Comparison of ENCODE assay signal across 28 cellular contexts in the genomic region with DNA sequence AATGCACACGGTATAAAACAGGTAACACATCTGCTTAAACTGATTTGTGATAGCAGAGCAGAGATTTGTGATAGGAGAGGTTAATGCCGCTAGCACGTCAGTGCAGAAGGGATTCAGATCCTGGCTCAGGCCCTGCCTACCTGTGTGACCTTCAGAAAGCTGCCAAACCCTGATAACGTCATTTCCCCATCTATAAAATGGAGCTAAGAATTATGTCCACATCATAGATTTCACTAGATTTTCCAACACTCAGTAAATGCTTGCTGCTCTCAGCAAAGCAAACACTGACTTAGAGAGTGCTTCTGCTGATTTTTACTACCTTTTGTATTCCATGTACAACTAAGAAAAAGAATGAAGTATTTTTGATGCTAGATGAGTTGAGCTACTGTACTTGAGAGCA.
DNase-seq lines count a peak whose midpoint lies in the region; ATAC-seq, FAIRE-seq and TF ChIP-seq lines count a peak whose summit lies in the region.
"Had no signal": no experiment of that assay in that cellular context is flagged by ENCODE, and none has a peak within 500 bp of the region (broad histone marks: within the 10 kb centered on the region; RNA-seq: fewer than 3 reads in every experiment).

No MANE protein-coding gene starts in this region.

- FAIRE-seq in HTR-8/SVneo (lab: Jason Lieb, UNC): peak; percentile 31
- FAIRE-seq: A549, GM12878, H1 had no signal

- H3K27me3 Mint-ChIP-seq in mesothelial cell of epicardium (ENCODE audit: low read depth): no peaks in the 10 kb centered on the region
- no peaks in the 10 kb centered on the region for H3K27me3 Mint-ChIP-seq in CD8-positive, alpha-beta memory T cell
- H3K27me3 Mint-ChIP-seq: CD4-positive, alpha-beta T cell had no signal

- CTCF ChIA-PET in CD8-positive, alpha-beta memory T cell (lab: Charles Lee): no interaction called here

- peaks cover 19% of the 10 kb centered on the region for H3K36me3 Mint-ChIP-seq in mesothelial cell of epicardium
- peaks cover 14 to 15% of the 10 kb centered on the region in 2 donors for H3K36me3 Mint-ChIP-seq in activated naive CD4-positive, alpha-beta T cell treated with anti-CD3 and anti-CD28 coated beads, Interleukin-2, amount 50 U/mL, for 72 hours
- peaks cover 31 to 44% (median 33%) of the 10 kb centered on the region in 3 donors for H3K36me3 Mint-ChIP-seq in CD8-positive, alpha-beta memory T cell

- no peaks in the 10 kb centered on the region for H3K36me3 ChIP-seq in colonic mucosa
- no peaks in the 10 kb centered on the region for H3K36me3 ChIP-seq in thyroid gland
- no peaks in the 10 kb centered on the region for H3K36me3 ChIP-seq in CD8-positive, alpha-beta memory T cell (ENCODE audit: insufficient read depth, low read length)

- DNase-seq in HTR-8/SVneo (ENCODE audit: insufficient read length, low spot score) (no peak), colonic mucosa (peak; percentile 62), mesothelial cell of epicardium (ENCODE audit: low spot score in 2 of 2, unreplicated experiment in 2 of 2) (no peak), thyroid gland (peak; percentile 8 to 19)
- no peak for DNase-seq in activated naive CD4-positive, alpha-beta T cell treated with anti-CD3 and anti-CD28 coated beads, Interleukin-2, amount 50 U/mL, for 72 hours (ENCODE audit: low spot score in 2 of 2)
- no peak for DNase-seq in CD8-positive, alpha-beta memory T cell
- DNase-seq: AML-193; Caco-2; CD4-positive, alpha-beta T cell; EL; GDM1; HCEC 1CT; KBM-7; MV-4-11; NCI-H1105; NCI-H1436 treated with DMSO at 0.1 percent for 48 hours; NCI-H187 treated with DMSO at 0.1 percent for 48 hours; NCI-H2171 treated with DMSO at 0.1 percent for 48 hours; NCI-H524; NCI-H748 treated with DMSO at 0.1 percent for 48 hours; NK-92 treated with Interleukin-12 subunit alpha and Interleukin-12 subunit beta, amount 100 ng/mL, for 24 hours; RPMI8226; SHP77 had no signal

- H3K4me3 Mint-ChIP-seq in mesothelial cell of epicardium: no peak overlapping the region
- H3K4me3 Mint-ChIP-seq in CD8-positive, alpha-beta memory T cell: no peak overlapping the region
- H3K4me3 Mint-ChIP-seq: CD4-positive, alpha-beta T cell had no signal

- ATAC-seq in activated naive CD4-positive, alpha-beta T cell treated with anti-CD3 and anti-CD28 coated beads, Interleukin-2, amount 50 U/mL, for 72 hours: no peak
- no peak for ATAC-seq in HG02884 (IDR thresholded peaks at IDR 0.05; ENCODE audit: unreplicated experiment)
- ATAC-seq: A549, GM12878 had no signal

- no peaks in the 10 kb centered on the region for H3K9me3 Mint-ChIP-seq in mesothelial cell of epicardium
- no peaks in the 10 kb centered on the region for H3K9me3 Mint-ChIP-seq in activated naive CD4-positive, alpha-beta T cell treated with anti-CD3 and anti-CD28 coated beads, Interleukin-2, amount 50 U/mL, for 72 hours
- no peaks in the 10 kb centered on the region for H3K9me3 Mint-ChIP-seq in CD8-positive, alpha-beta memory T cell
- H3K9me3 Mint-ChIP-seq: CD4-positive, alpha-beta T cell had no signal

- H3K27me3 ChIP-seq in colonic mucosa (no peaks in the 10 kb centered on the region), thyroid gland (no peaks in the 10 kb centered on the region)
- no peaks in the 10 kb centered on the region for H3K27me3 ChIP-seq in CD8-positive, alpha-beta memory T cell (ENCODE audit: insufficient read depth, low read length, poor library complexity, severe bottlenecking)
- H3K27me3 ChIP-seq: BLaER1 treated with 17β-estradiol and CSF1 and Interleukin-3, amounts not matched to agents 10 nM and 100 nM had no signal

- peaks cover 10% of the 10 kb centered on the region for H3K4me1 Mint-ChIP-seq in mesothelial cell of epicardium
- H3K4me1 Mint-ChIP-seq in CD8-positive, alpha-beta memory T cell: peaks cover 7 to 18% (median 8%) of the 10 kb centered on the region in 3 donors

- H3K9me3 ChIP-seq in colonic mucosa: no peaks in the 10 kb centered on the region
- no peaks in the 10 kb centered on the region for H3K9me3 ChIP-seq in thyroid gland
- no peaks in the 10 kb centered on the region for H3K9me3 ChIP-seq in CD8-positive, alpha-beta memory T cell (ENCODE audit: low read length)
- H3K9me3 ChIP-seq: A549; BLaER1 treated with 17β-estradiol and CSF1 and Interleukin-3, amounts not matched to agents 10 nM and 100 nM; Caco-2 had no signal

- H3K9ac ChIP-seq in colonic mucosa (ENCODE audit: low read depth in 2 of 2, low read length in 2 of 2): no peak overlapping the region
- H3K9ac ChIP-seq: BLaER1 treated with 17β-estradiol and CSF1 and Interleukin-3, amounts not matched to agents 10 nM and 100 nM had no signal

- no peak for TF ChIP-seq CTCF in colonic mucosa (IDR thresholded peaks at IDR 0.05)
- TF ChIP-seq CTCF in mesothelial cell of epicardium (IDR thresholded peaks at IDR 0.05; ENCODE audit: unreplicated experiment): no peak
- no peak for TF ChIP-seq CTCF in thyroid gland (IDR thresholded peaks at IDR 0.05)

- POLR2A ChIA-PET in CD8-positive, alpha-beta memory T cell (lab: Charles Lee): no interaction called here

- H3K4me1 ChIP-seq in colonic mucosa (no peaks in the 10 kb centered on the region), thyroid gland (no peaks in the 10 kb centered on the region)
- no peaks in the 10 kb centered on the region for H3K4me1 ChIP-seq in CD8-positive, alpha-beta memory T cell (ENCODE audit: insufficient read depth, low read length)
- H3K4me1 ChIP-seq: A549, Caco-2 had no signal

- peak overlapping the region; percentile 7 for H3K27ac ChIP-seq in colonic mucosa
- peak overlapping the region; percentile 7 to 77 (median 48) for H3K27ac ChIP-seq in thyroid gland
- H3K27ac ChIP-seq in CD8-positive, alpha-beta memory T cell (ENCODE audit: low read depth, low read length): no peak overlapping the region
- H3K27ac ChIP-seq: A549; BLaER1 treated with 17β-estradiol and CSF1 and Interleukin-3, amounts not matched to agents 10 nM and 100 nM had no signal

- H3K27ac Mint-ChIP-seq in mesothelial cell of epicardium: peak overlapping the region; percentile 39
- no peak overlapping the region for H3K27ac Mint-ChIP-seq in activated naive CD4-positive, alpha-beta T cell treated with anti-CD3 and anti-CD28 coated beads, Interleukin-2, amount 50 U/mL, for 72 hours
- H3K27ac Mint-ChIP-seq in CD8-positive, alpha-beta memory T cell: no peak overlapping the region
- H3K27ac Mint-ChIP-seq: CD4-positive, alpha-beta T cell had no signal

- intact Hi-C loops in colonic mucosa (cut with DNase I): no loop called here
- intact Hi-C loops in thyroid gland (cut with DNase I): no loop called here

- TF ChIP-seq POLR2A in thyroid gland (IDR thresholded peaks at IDR 0.05): no peak

- WGBS in thyroid gland, 2 donors: 47 to 64% methylated on average over 4 of the region's 4 CpGs

- H3K4me3 ChIP-seq in colonic mucosa: no peak overlapping the region
- no peak overlapping the region for H3K4me3 ChIP-seq in thyroid gland (replicated peaks in 1 of 3)
- no peak overlapping the region for H3K4me3 ChIP-seq in CD8-positive, alpha-beta memory T cell (ENCODE audit: low read length)
- H3K4me3 ChIP-seq: A549; BLaER1 treated with 17β-estradiol and CSF1 and Interleukin-3, amounts not matched to agents 10 nM and 100 nM; GM12878 had no signal

Comparison
In these comparisons a context has a peak if more than half of its experiments do, and no peak if none do; other contexts are left out.
1. DNase-seq: peak in colonic mucosa (single experiment) and thyroid gland (2 of 2); none in HTR-8/SVneo (single experiment), mesothelial cell of epicardium (0 of 2), activated naive CD4-positive, alpha-beta T cell treated with anti-CD3 and anti-CD28 coated beads, Interleukin-2, amount 50 U/mL, for 72 hours (0 of 2) and CD8-positive, alpha-beta memory T cell (0 of 5).